ENCODE assay signal across 11 cellular contexts in the genomic region with DNA sequence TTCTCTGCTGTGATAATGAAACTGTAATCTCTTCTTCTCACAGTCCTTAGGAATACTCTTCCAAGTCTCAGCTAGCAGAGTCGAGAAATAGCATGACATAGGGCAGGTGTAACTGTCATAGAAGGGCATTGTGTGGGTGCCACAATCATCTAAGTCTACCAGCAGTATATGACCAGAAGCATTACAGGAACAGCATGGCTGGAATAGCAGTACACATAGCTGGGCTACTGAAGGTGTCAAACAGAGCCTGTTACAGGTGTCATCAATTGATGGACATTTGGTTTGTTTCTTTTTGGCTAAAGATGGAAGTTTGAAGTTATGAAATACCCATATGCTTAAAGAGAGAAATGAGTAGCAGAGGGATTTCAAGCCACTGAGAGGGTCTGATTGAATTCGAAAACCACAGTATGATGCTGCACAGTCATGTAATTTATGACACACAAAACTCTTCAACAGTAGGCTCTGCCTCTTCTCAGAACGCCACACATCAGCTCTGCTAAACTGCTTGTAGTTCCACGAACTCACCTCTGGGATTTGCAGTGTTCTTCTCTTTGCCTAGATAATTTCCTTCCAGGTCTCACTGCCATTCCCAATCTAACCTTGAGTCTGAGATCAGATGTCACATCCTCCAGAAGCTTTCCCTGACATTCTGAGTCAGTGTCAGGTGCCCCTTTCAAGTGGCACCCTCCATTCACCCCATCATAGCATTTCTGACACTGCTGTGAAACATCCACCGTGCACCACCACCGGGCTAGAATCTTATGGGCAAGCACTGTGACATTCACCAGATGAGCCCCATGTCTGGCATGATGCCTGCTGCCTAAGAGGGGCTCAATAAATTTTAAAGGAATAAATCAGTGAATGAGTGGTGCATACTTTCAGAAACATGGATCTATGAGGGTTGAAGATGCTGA.
DNase-seq lines count a peak whose midpoint lies in the region; ATAC-seq and TF ChIP-seq lines count a peak whose summit lies in the region.
"Had no signal": no experiment of that assay in that cellular context is flagged by ENCODE, and none has a peak within 500 bp of the region (broad histone marks: within the 10 kb centered on the region; RNA-seq: fewer than 3 reads in every experiment).

No MANE protein-coding gene starts in this region.

- TF ChIP-seq CTCF in GM12864 (IDR thresholded peaks at IDR 0.05; ENCODE audit: low read depth, low read length, missing control alignments) (peak; percentile 40), H9 (conservative IDR thresholded peaks at IDR 0.05) (peak; percentile 32; the same call in 1 of the 3 replicates)

- H2BK120ac ChIP-seq in H9 (ENCODE audit: low read depth, low read length, poor library complexity, severe bottlenecking), result no peak overlapping the region

- no CpG with 5 or more reads among the region's 6 CpGs for WGBS in H9 (ENCODE audit: extremely low coverage, insufficient read length, low lambda C conversion rate)

- H4K91ac ChIP-seq in H9 (ENCODE audit: insufficient read length, low read depth, low read length), result no peak overlapping the region

- H3T11ph ChIP-seq in H9 (ENCODE audit: low read length), result no peak overlapping the region

- H3K79me1 ChIP-seq in H9 (ENCODE audit: insufficient read depth, low read depth, low read length, poor library complexity, severe bottlenecking), result no peaks in the 10 kb centered on the region

- H3K4me3 Mint-ChIP-seq in H9, result no peak overlapping the region

- H3K36me3 Mint-ChIP-seq in H9 (ENCODE audit: insufficient read depth in 1 of 3, low read depth in 3 of 3), result peaks cover 4 to 13% (median 7%) of the 10 kb centered on the region in 3 experiments; a peak in 3 of 7 replicates

- H2BK15ac ChIP-seq in H9 (ENCODE audit: low read depth, low read length), result no peak overlapping the region

- H3K4ac ChIP-seq in H9 (ENCODE audit: low read depth, low read length), result no peak overlapping the region

- no peaks in the 10 kb centered on the region for H3K79me2 ChIP-seq in H9 (ENCODE audit: insufficient read depth, low read length)

- no peaks in the 10 kb centered on the region for H3K4me1 ChIP-seq in H9 (ENCODE audit: insufficient read depth, low read length)

- no peak overlapping the region for H4K8ac ChIP-seq in H9 (replicated peaks; ENCODE audit: insufficient read length, low read depth, low read length)

- H2BK5ac ChIP-seq in H9 (ENCODE audit: insufficient read length, low read length), result no peak overlapping the region

- H3K9me3 ChIP-seq in H9 (ENCODE audit: control insufficient read depth, low read depth, low read length), result no peaks in the 10 kb centered on the region

- no peak overlapping the region for H3K23ac ChIP-seq in H9 (ENCODE audit: insufficient read length, low read depth, low read length)

- no peak overlapping the region for H3K14ac ChIP-seq in H9 (ENCODE audit: insufficient read depth, low read length)

- H3K27me3 Mint-ChIP-seq in H9 (ENCODE audit: low read depth), result no peaks in the 10 kb centered on the region

- H3K56ac ChIP-seq in H9 (ENCODE audit: insufficient read length, low read depth, low read length), result no peak overlapping the region

- H2BK12ac ChIP-seq in H9 (ENCODE audit: insufficient read length, low read depth, low read length), result no peak overlapping the region

- ATAC-seq in GM18858 (IDR thresholded peaks at IDR 0.05; ENCODE audit: unreplicated experiment), result peak; percentile 89
- ATAC-seq in HG03571 (IDR thresholded peaks at IDR 0.05; ENCODE audit: unreplicated experiment), result peak; percentile 61
- no peak for ATAC-seq in GM19467 (IDR thresholded peaks at IDR 0.05; ENCODE audit: unreplicated experiment)
- ATAC-seq: sciatic nerve had no signal

- H2AFZ ChIP-seq in H9 (ENCODE audit: low read length), result no peak overlapping the region

- H3K27me3 ChIP-seq in H9 (ENCODE audit: insufficient read depth, low read length), result no peaks in the 10 kb centered on the region

- no peak overlapping the region for H3K18ac ChIP-seq in H9 (ENCODE audit: insufficient read length, low read depth, low read length)

- H3K9ac ChIP-seq in H9 (ENCODE audit: extremely low read depth, insufficient read length, low read length), result no peak overlapping the region

- DNase-seq in GM12864 (ENCODE audit: low read depth) (peak; percentile 24), H9 (no peak), amygdala (lab: John Stamatoyannopoulos, UW) (no peak), posterior cingulate gyrus (no peak)
- DNase-seq in stimulated activated CD4-positive, alpha-beta T cell treated with anti-CD3 and anti-CD28 coated beads, Interleukin-4, amount 100 ng/mL, for 4 hours, result no peak
- DNase-seq: IMR-90, NCI-H2029 had no signal

- no peak overlapping the region for H3K27ac ChIP-seq in H9 (ENCODE audit: insufficient read length, low read depth, low read length)

- peak overlapping the region in 1 of 3 experiments; percentile 86; a peak in 2 of 7 replicates for H3K27ac Mint-ChIP-seq in H9

- no peak overlapping the region for H2AK5ac ChIP-seq in H9 (ENCODE audit: insufficient read length, low read length)

- no peak overlapping the region for H4K5ac ChIP-seq in H9 (ENCODE audit: insufficient read length, low read depth, low read length)

- no peak overlapping the region for H3K4me3 ChIP-seq in GM12864 (ENCODE audit: low read depth, low read length)

- H3K4me1 Mint-ChIP-seq in H9, result peaks cover 9 to 10% of the 10 kb centered on the region in 2 experiments

- no peaks in the 10 kb centered on the region for H4K20me1 ChIP-seq in H9 (ENCODE audit: control insufficient read depth, insufficient read depth, insufficient read length)

- H2BK20ac ChIP-seq in H9 (ENCODE audit: low read depth, low read length, poor library complexity, severe bottlenecking), result no peak overlapping the region

- no peaks in the 10 kb centered on the region for H3K9me3 Mint-ChIP-seq in H9

- intact Hi-C loops in posterior cingulate gyrus (cut with DNase I), result no loop called here

- H3K23me2 ChIP-seq in H9 (ENCODE audit: insufficient read length, low read depth, low read length, poor library complexity, severe bottlenecking), result no peaks in the 10 kb centered on the region

- H3K4me2 ChIP-seq in H9 (ENCODE audit: insufficient read depth, insufficient read length, low read length), result no peak overlapping the region
